Comparison of ENCODE assay signal across 10 cellular contexts in the genomic region with DNA sequence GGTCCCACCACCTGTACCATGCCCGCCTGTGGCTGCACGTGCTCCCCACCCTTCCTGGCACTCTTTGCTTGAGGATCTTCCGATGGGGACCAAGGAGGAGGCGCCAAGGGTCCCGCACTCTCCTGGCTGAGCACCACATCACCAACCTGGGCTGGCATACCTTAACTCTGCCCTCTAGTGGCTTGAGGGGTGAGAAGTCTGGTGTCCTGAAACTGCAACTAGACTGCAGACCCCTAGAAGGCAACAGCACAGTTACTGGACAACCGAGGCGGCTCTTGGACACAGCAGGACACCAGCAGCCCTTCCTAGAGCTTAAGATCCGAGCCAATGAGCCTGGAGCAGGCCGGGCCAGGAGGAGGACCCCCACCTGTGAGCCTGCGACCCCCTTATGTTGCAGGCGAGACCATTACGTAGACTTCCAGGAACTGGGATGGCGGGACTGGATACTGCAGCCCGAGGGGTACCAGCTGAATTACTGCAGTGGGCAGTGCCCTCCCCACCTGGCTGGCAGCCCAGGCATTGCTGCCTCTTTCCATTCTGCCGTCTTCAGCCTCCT. TPM values are rescaled to one million over a fixed set of nuclear protein-coding genes. Genes with fewer than 3 reads are reported as not detected.
DNase-seq lines count a peak whose midpoint lies in the region; ATAC-seq, FAIRE-seq and TF ChIP-seq lines count a peak whose summit lies in the region.
"Had no signal": no experiment of that assay in that cellular context is flagged by ENCODE, and none has a peak within 500 bp of the region (broad histone marks: within the 10 kb centered on the region; RNA-seq: fewer than 3 reads in every experiment).

No MANE protein-coding gene starts in this region.

- peak; percentile 77 for FAIRE-seq in K562 (lab: Jason Lieb, UNC)

- BruUV-seq in K562 (replicated peaks; lab: Mats Ljungman, UMichigan): no TSS peak

- peak overlapping the region; percentile 92 for H2AFZ ChIP-seq in K562 (ENCODE audit: low read depth, low read length)

- peaks cover 52% of the 10 kb centered on the region for H3K4me1 Mint-ChIP-seq in activated CD4-positive, alpha-beta T cell treated with anti-CD3 and anti-CD28 coated beads for 36 hours

- H3K36me3 Mint-ChIP-seq in activated CD4-positive, alpha-beta T cell treated with anti-CD3 and anti-CD28 coated beads for 36 hours (ENCODE audit: low read depth): no peaks in the 10 kb centered on the region

- peak overlapping the region; percentile 91 for H3K4me2 ChIP-seq in K562 (ENCODE audit: insufficient read depth, low read length)

- H3K9me3 ChIP-seq in Peyer's patch: no peaks in the 10 kb centered on the region
- no peaks in the 10 kb centered on the region for H3K9me3 ChIP-seq in K562 (replicated peaks; ENCODE audit: control insufficient read depth, insufficient read depth, low read depth, low read length)
- H3K9me3 ChIP-seq in right lobe of liver: no peaks in the 10 kb centered on the region

- no peaks in the 10 kb centered on the region for H3K9me3 Mint-ChIP-seq in activated CD4-positive, alpha-beta T cell treated with anti-CD3 and anti-CD28 coated beads for 36 hours (ENCODE audit: low read depth)
- H3K9me3 Mint-ChIP-seq: dendritic cell treated with granulocyte-macrophage colony-stimulating factor and Interleukin-4, amounts not matched to agents 40 ng/mL and 50 ng/mL, for 4 days had no signal

- H3K27ac ChIP-seq in Peyer's patch: no peak overlapping the region
- H3K27ac ChIP-seq in K562 (ENCODE audit: extremely low read depth, low read depth, low read length): peak overlapping the region; percentile 74; the same call in 2 of the 3 replicates
- peak overlapping the region; percentile 69 to 87 (median 85) for H3K27ac ChIP-seq in right lobe of liver

- TF ChIP-seq CTCF in Peyer's patch (IDR thresholded peaks at IDR 0.05): peak in 5 of 6 experiments; percentile 37 to 61 (median 50)
- peak; percentile 81 to 92 (median 88) for TF ChIP-seq CTCF in K562 (IDR thresholded peaks at IDR 0.05 in 2 of 3, conservative IDR thresholded peaks at IDR 0.05 in 1 of 3; ENCODE audit: insufficient read depth in 2 of 3, low read depth in 1 of 3, low read length in 3 of 3)
- peak; percentile 43 to 67 (median 56) for TF ChIP-seq CTCF in right lobe of liver (IDR thresholded peaks at IDR 0.05)

- H4K20me1 ChIP-seq in K562 (replicated peaks; ENCODE audit: control insufficient read depth, insufficient read depth, low read length): no peaks in the 10 kb centered on the region

- no peaks in the 10 kb centered on the region for H3K27me3 ChIP-seq in Peyer's patch
- no peaks in the 10 kb centered on the region for H3K27me3 ChIP-seq in K562 (ENCODE audit: control insufficient read depth in 2 of 2, insufficient read depth in 2 of 2, low read length in 2 of 2)
- no peaks in the 10 kb centered on the region for H3K27me3 ChIP-seq in right lobe of liver

- peak; percentile 74 for DNase-seq in activated CD4-positive, alpha-beta T cell treated with anti-CD3 and anti-CD28 coated beads for 36 hours
- DNase-seq in activated CD4-positive, alpha-beta T cell treated with anti-CD3 and anti-CD28 coated beads for 1 hour: no peak
- DNase-seq in Peyer's patch (peak in 2 of 3 donors; percentile 56 to 68), K562 (ENCODE audit: extremely low read depth in 1 of 4, low spot score in 3 of 4) (peak in 3 of 4 experiments; percentile 37 to 75 (median 47)), right lobe of liver (peak in 1 of 3 donors; percentile 41), 8988T (no peak)

- peaks cover 4% of the 10 kb centered on the region for H3K27me3 Mint-ChIP-seq in activated CD4-positive, alpha-beta T cell treated with anti-CD3 and anti-CD28 coated beads for 36 hours

- peak overlapping the region; percentile 66 for H3K27ac Mint-ChIP-seq in activated CD4-positive, alpha-beta T cell treated with anti-CD3 and anti-CD28 coated beads for 36 hours
- H3K27ac Mint-ChIP-seq: dendritic cell treated with granulocyte-macrophage colony-stimulating factor and Interleukin-4, amounts not matched to agents 40 ng/mL and 50 ng/mL, for 4 days had no signal

- in situ Hi-C loops in K562 (cut with MboI): no loop called here

- H3K4me3 ChIP-seq in Peyer's patch (peak overlapping the region in 1 of 4 donors; percentile 18), K562 (peak overlapping the region; percentile 62; the same call in 1 of the 2 replicates), right lobe of liver (peak overlapping the region; percentile 64 to 77 (median 66))

- CTCF ChIA-PET in activated CD4-positive, alpha-beta T cell treated with anti-CD3 and anti-CD28 coated beads for 36 hours (lab: Charles Lee): interaction anchor here (0.5 to 2.7 kb wide), 25 partner anchors 9 to 229 kb away, joined by 3 to 13 read pairs (median 4); partner anchors contain the start of gene ARHGAP9
- CTCF ChIA-PET in K562 (lab: Yijun Ruan, JAX; ENCODE audit: low intra/inter-chr PET ratio): interaction anchor here (0.6 to 0.9 kb wide), 2 partner anchors 58 to 242 kb away, joined by 4 to 5 read pairs; no protein-coding TSS in a partner anchor

- TF ChIP-seq POLR2A in Peyer's patch (IDR thresholded peaks at IDR 0.05): no peak
- TF ChIP-seq POLR2A in K562 (conservative IDR thresholded peaks at IDR 0.05): no peak
- no peak for TF ChIP-seq POLR2A in right lobe of liver (IDR thresholded peaks at IDR 0.05)

- TF ChIP-seq RAD21 in K562 (CRISPR knock-in tag; conservative IDR thresholded peaks at IDR 0.05 in 1 of 2, IDR thresholded peaks at IDR 0.05 in 1 of 2): peak; percentile 28 to 36; a peak in 3 of 4 replicates

- peaks cover 8 to 33% (median 9%) of the 10 kb centered on the region in 4 donors for H3K4me1 ChIP-seq in Peyer's patch
- H3K4me1 ChIP-seq in K562 (replicated peaks in 1 of 2; ENCODE audit: control insufficient read depth in 2 of 2, insufficient read depth in 2 of 2, low read length in 2 of 2): peaks cover 53 to 56% of the 10 kb centered on the region in 2 experiments
- peaks cover 0 to 65% (median 15%) of the 10 kb centered on the region in 4 donors for H3K4me1 ChIP-seq in right lobe of liver

- H3K36me3 ChIP-seq in Peyer's patch (no peaks in the 10 kb centered on the region), K562 (ENCODE audit: control insufficient read depth, insufficient read depth, low read length) (no peaks in the 10 kb centered on the region), right lobe of liver (no peaks in the 10 kb centered on the region)

- ATAC-seq in activated CD4-positive, alpha-beta T cell treated with anti-CD3 and anti-CD28 coated beads for 36 hours: peak; percentile 34
- ATAC-seq in HG03280 (IDR thresholded peaks at IDR 0.05; ENCODE audit: unreplicated experiment): peak; percentile 36
- ATAC-seq in K562: peak; percentile 39
- ATAC-seq in right lobe of liver: peak in 3 of 4 donors; percentile 2 to 18 (median 5)
- ATAC-seq in GM21515 (IDR thresholded peaks at IDR 0.05; ENCODE audit: unreplicated experiment): no peak

- WGBS in K562 (ENCODE audit: insufficient coverage, low coverage, missing lambda C conversion rate): 28% methylated on average over 13 of the region's 15 CpGs
- 4% methylated on average over 6 of the region's 15 CpGs for WGBS in right lobe of liver (ENCODE audit: insufficient coverage, low coverage, low lambda C conversion rate, missing lambda C conversion rate)

- intact Hi-C loops in activated CD4-positive, alpha-beta T cell treated with anti-CD3 and anti-CD28 coated beads for 36 hours (cut with DNase I, micrococcal nuclease): loop anchor here in 1 of 2 experiments (5.0 kb wide), 1 partner anchor 166 kb away; no protein-coding TSS in a partner anchor
- intact Hi-C loops in K562 (cut with micrococcal nuclease): loop anchor here (5.0 kb wide), 1 partner anchor 236 kb away; the partner anchor contains the start of gene OS9
- intact Hi-C loops in right lobe of liver (cut with DNase I): no loop called here

- POLR2A ChIA-PET in activated CD4-positive, alpha-beta T cell treated with anti-CD3 and anti-CD28 coated beads for 36 hours (lab: Charles Lee): interaction anchor here (0.6 to 0.7 kb wide), 2 partner anchors 91 to 703 kb away, joined by 3 to 10 read pairs; no protein-coding TSS in a partner anchor
- POLR2A ChIA-PET in K562 (lab: Yijun Ruan, JAX): interaction anchor here (0.5 to 2.4 kb wide), 15 partner anchors 10 to 214 kb away, joined by 3 to 9 read pairs (median 5); no protein-coding TSS in a partner anchor

- peaks cover 20% of the 10 kb centered on the region; the same call in 2 of the 3 replicates for H3K79me2 ChIP-seq in K562 (ENCODE audit: control insufficient read depth, insufficient read depth, low read length)

- peak overlapping the region; percentile 69 for H3K4me3 Mint-ChIP-seq in activated CD4-positive, alpha-beta T cell treated with anti-CD3 and anti-CD28 coated beads for 36 hours
- H3K4me3 Mint-ChIP-seq: dendritic cell treated with granulocyte-macrophage colony-stimulating factor and Interleukin-4, amounts not matched to agents 40 ng/mL and 50 ng/mL, for 4 days had no signal

- H3K9me1 ChIP-seq in K562 (ENCODE audit: control insufficient read depth, insufficient read depth, low read length): no peaks in the 10 kb centered on the region

- no peak for TF ChIP-seq EP300 in K562 (IDR thresholded peaks at IDR 0.05; ENCODE audit: low read length)

- peak overlapping the region; percentile 78 to 87 for H3K9ac ChIP-seq in K562 (ENCODE audit: insufficient read depth in 1 of 2, low read depth in 2 of 2, low read length in 2 of 2)

RNA-seq across cellular contexts. Expression of gene INHBE, which starts 1.1 kb away (rescaled TPM):
- total RNA-seq in activated CD4-positive, alpha-beta T cell treated with anti-CD3 and anti-CD28 coated beads for 36 hours: 1 to 10 TPM; 1.2 to 1.5 TPM
- total RNA-seq in Peyer's patch (not detected), K562 (2014; rRNA removed) (8.2 and 12.2 TPM in 2 replicates), K562 (2014; rRNA removed; fragmentation: Illumina TruSeq; extraction: Trizol) (5.6 and 7.3 TPM in 2 replicates), K562 (2015; rRNA removed; fragmentation: Illumina TruSeq; extraction: Trizol) (0.94 and 1.2 TPM in 2 replicates), K562 (2021) (8.6 and 9.4 TPM in 2 replicates), right lobe of liver (100 to 1,000 TPM in 4 of 6 experiments, 10 to 100 TPM in 2; 17.4 to 302 (median 150) TPM)
- 6.1 and 10.9 TPM in 2 replicates for total RNA-seq in K562 (2011; cell fraction: chromatin; rRNA removed; ENCODE audit: low replicate concordance)
- total RNA-seq in K562 (2011; cell fraction: nucleolus; rRNA removed): 23.7 and 26.8 TPM in 2 replicates
- 12.3 and 17.1 TPM in 2 replicates for total RNA-seq in K562 (2011; cell fraction: nucleoplasm; rRNA removed)
- polyA plus RNA-seq in K562 (2011; rRNA removed) (1.7 and 4.7 TPM in 2 replicates), K562 (2014; fragmentation: Illumina TruSeq; extraction: Trizol) (9.1 and 11.1 TPM in 2 replicates), K562 (2014; fragmentation: Nextera tagmentation; extraction: Ambion mirVana) (1 to 10 TPM; 1.9 TPM), K562 (2014; rRNA removed) (8.5 and 9.9 TPM in 2 replicates)
- polyA plus RNA-seq in K562 (2011; cell fraction: cytosol; rRNA removed): 4.7 and 6.2 TPM in 2 replicates
- polyA plus RNA-seq in K562 (2011; cell fraction: nucleus; rRNA removed): 1.1 and 2.3 TPM in 2 replicates
- 4.7 and 106 TPM in 2 replicates for polyA plus RNA-seq in K562 (2012)
- 1.7 and 3.4 TPM in 2 replicates for polyA minus RNA-seq in K562 (2011; rRNA and poly(A)+ RNA removed)
- 0.67 and 3.6 TPM in 2 replicates for polyA minus RNA-seq in K562 (2011; cell fraction: cytosol; rRNA and poly(A)+ RNA removed)
- polyA minus RNA-seq in K562 (2011; cell fraction: nucleus; rRNA and poly(A)+ RNA removed): 1.2 and 2.7 TPM in 2 replicates
- total RNA-seq: urinary bladder had no signal

RNA-seq across cellular contexts. Expression of gene GLI1, which starts 3.4 kb away (rescaled TPM):
- total RNA-seq in activated CD4-positive, alpha-beta T cell treated with anti-CD3 and anti-CD28 coated beads for 36 hours: under 1 TPM; 0.40 to 0.73 TPM
- total RNA-seq in Peyer's patch: 1 to 10 TPM in 2 of 4 donors, under 1 TPM in 2; 0.67 to 2.1 (median 1.3) TPM
- total RNA-seq in K562 (2011; cell fraction: chromatin; rRNA removed; ENCODE audit: low replicate concordance): 1.4 and 2.9 TPM in 2 replicates
- total RNA-seq in K562 (2011; cell fraction: nucleolus; rRNA removed): 1.0 and 1.3 TPM in 2 replicates
- 2.0 and 2.7 TPM in 2 replicates for total RNA-seq in K562 (2011; cell fraction: nucleoplasm; rRNA removed)
- total RNA-seq in K562 (2014; rRNA removed): 0.33 and 0.41 TPM in 2 replicates
- total RNA-seq in K562 (2014; rRNA removed; fragmentation: Illumina TruSeq; extraction: Trizol): 0.76 and 0.80 TPM in 2 replicates
- 0.30 and 2.2 TPM in 2 replicates for total RNA-seq in K562 (2015; rRNA removed; fragmentation: Illumina TruSeq; extraction: Trizol)
- total RNA-seq in K562 (2021): 2.1 and 3.7 TPM in 2 replicates
- polyA plus RNA-seq in K562 (2011; rRNA removed): 0.33 and 1.1 TPM in 2 replicates
- 0.63 and 0.64 TPM in 2 replicates for polyA plus RNA-seq in K562 (2011; cell fraction: cytosol; rRNA removed)
- polyA plus RNA-seq in K562 (2011; cell fraction: nucleus; rRNA removed): 2.0 and 3.7 TPM in 2 replicates
- polyA plus RNA-seq in K562 (2012): 2.2 and 3.2 TPM in 2 replicates
- polyA plus RNA-seq in K562 (2014; fragmentation: Illumina TruSeq; extraction: Trizol): 0.61 and 0.80 TPM in 2 replicates
- polyA plus RNA-seq in K562 (2014; fragmentation: Nextera tagmentation; extraction: Ambion mirVana): under 1 TPM; 0.24 to 0.31 TPM
- polyA plus RNA-seq in K562 (2014; rRNA removed): 0.51 and 0.64 TPM in 2 replicates
- 0.36 and 0.81 TPM in 2 replicates for polyA minus RNA-seq in K562 (2011; rRNA and poly(A)+ RNA removed)
- not detected in 2 replicates for polyA minus RNA-seq in K562 (2011; cell fraction: cytosol; rRNA and poly(A)+ RNA removed)
- polyA minus RNA-seq in K562 (2011; cell fraction: nucleus; rRNA and poly(A)+ RNA removed): 0.33 and 0.81 TPM in 2 replicates
- under 1 TPM; 0.16 to 0.74 (median 0.55) TPM for total RNA-seq in right lobe of liver

RNA-seq across cellular contexts. Expression of gene INHBC, which starts 21.6 kb away (rescaled TPM):
- not detected for total RNA-seq in activated CD4-positive, alpha-beta T cell treated with anti-CD3 and anti-CD28 coated beads for 36 hours
- not detected for total RNA-seq in Peyer's patch
- total RNA-seq in K562 (2011; cell fraction: chromatin; rRNA removed; ENCODE audit: low replicate concordance): 0.19 TPM in 1 of 2 replicates, not detected in the other
- total RNA-seq in K562 (2011; cell fraction: nucleolus; rRNA removed): 0.26 and 0.33 TPM in 2 replicates
- 0.31 and 0.44 TPM in 2 replicates for total RNA-seq in K562 (2011; cell fraction: nucleoplasm; rRNA removed)
- total RNA-seq in K562 (2014; rRNA removed): not detected in 2 replicates
- not detected in 2 replicates for total RNA-seq in K562 (2014; rRNA removed; fragmentation: Illumina TruSeq; extraction: Trizol)
- total RNA-seq in K562 (2015; rRNA removed; fragmentation: Illumina TruSeq; extraction: Trizol): 0.07 TPM in 1 of 2 replicates, not detected in the other
- total RNA-seq in K562 (2021): 0.07 TPM in 1 of 2 replicates, not detected in the other
- 0.04 and 0.15 TPM in 2 replicates for polyA plus RNA-seq in K562 (2011; rRNA removed)
- 0.19 and 0.34 TPM in 2 replicates for polyA plus RNA-seq in K562 (2011; cell fraction: cytosol; rRNA removed)
- polyA plus RNA-seq in K562 (2011; cell fraction: nucleus; rRNA removed): 0.13 TPM in 1 of 2 replicates, not detected in the other
- 0.18 and 1.1 TPM in 2 replicates for polyA plus RNA-seq in K562 (2012)
- not detected in 2 replicates for polyA plus RNA-seq in K562 (2014; fragmentation: Illumina TruSeq; extraction: Trizol)
- polyA plus RNA-seq in K562 (2014; fragmentation: Nextera tagmentation; extraction: Ambion mirVana): under 1 TPM in 1 of 2 experiments, not detected in 1; 0.17 TPM
- polyA plus RNA-seq in K562 (2014; rRNA removed): 0.24 TPM in 1 of 2 replicates, not detected in the other
- polyA minus RNA-seq in K562 (2011; rRNA and poly(A)+ RNA removed): 0.18 TPM in 1 of 2 replicates, not detected in the other
- polyA minus RNA-seq in K562 (2011; cell fraction: cytosol; rRNA and poly(A)+ RNA removed): not detected in 2 replicates
- polyA minus RNA-seq in K562 (2011; cell fraction: nucleus; rRNA and poly(A)+ RNA removed): 0.27 TPM in 1 of 2 replicates, not detected in the other
- 100 to 1,000 TPM in 1 of 6 experiments, 10 to 100 TPM in 5; 14.7 to 123 (median 63.6) TPM for total RNA-seq in right lobe of liver
- total RNA-seq: urinary bladder had no signal

RNA-seq across cellular contexts. Expression of gene ARHGAP9, which starts 23.4 kb away (rescaled TPM):
- total RNA-seq in activated CD4-positive, alpha-beta T cell treated with anti-CD3 and anti-CD28 coated beads for 36 hours: 100 to 1,000 TPM in 1 of 2 experiments, 10 to 100 TPM in 1; 77.7 to 101 TPM
- total RNA-seq in Peyer's patch (100 to 1,000 TPM in 1 of 4 donors, 10 to 100 TPM in 3; 16.5 to 220 (median 28.2) TPM), K562 (2014; rRNA removed) (3.8 and 4.6 TPM in 2 replicates), K562 (2014; rRNA removed; fragmentation: Illumina TruSeq; extraction: Trizol) (3.1 and 4.2 TPM in 2 replicates), K562 (2015; rRNA removed; fragmentation: Illumina TruSeq; extraction: Trizol) (5.1 and 5.8 TPM in 2 replicates), K562 (2021) (5.9 and 6.0 TPM in 2 replicates), right lobe of liver (10 to 100 TPM in 1 of 6 experiments, 1 to 10 TPM in 5; 3.5 to 11.0 (median 6.8) TPM)
- 8.4 and 15.8 TPM in 2 replicates for total RNA-seq in K562 (2011; cell fraction: chromatin; rRNA removed; ENCODE audit: low replicate concordance)
- total RNA-seq in K562 (2011; cell fraction: nucleolus; rRNA removed): 5.3 and 7.2 TPM in 2 replicates
- total RNA-seq in K562 (2011; cell fraction: nucleoplasm; rRNA removed): 7.3 and 8.5 TPM in 2 replicates
- polyA plus RNA-seq in K562 (2011; rRNA removed) (6.5 and 22.7 TPM in 2 replicates), K562 (2014; fragmentation: Illumina TruSeq; extraction: Trizol) (5.4 and 6.5 TPM in 2 replicates), K562 (2014; fragmentation: Nextera tagmentation; extraction: Ambion mirVana) (1 to 10 TPM; 1.5 to 2.0 TPM), K562 (2014; rRNA removed) (3.3 and 10.2 TPM in 2 replicates)
- polyA plus RNA-seq in K562 (2011; cell fraction: cytosol; rRNA removed): 7.6 and 14.0 TPM in 2 replicates
- 53.3 and 109 TPM in 2 replicates for polyA plus RNA-seq in K562 (2011; cell fraction: nucleus; rRNA removed)
- polyA plus RNA-seq in K562 (2012): 5.2 and 15.6 TPM in 2 replicates
- polyA minus RNA-seq in K562 (2011; rRNA and poly(A)+ RNA removed): 2.8 and 7.2 TPM in 2 replicates
- 1.5 and 8.5 TPM in 2 replicates for polyA minus RNA-seq in K562 (2011; cell fraction: cytosol; rRNA and poly(A)+ RNA removed)
- 4.3 and 13.0 TPM in 2 replicates for polyA minus RNA-seq in K562 (2011; cell fraction: nucleus; rRNA and poly(A)+ RNA removed)

RNA-seq across cellular contexts. Expression of gene R3HDM2, which starts 25.4 kb away (rescaled TPM):
- total RNA-seq in activated CD4-positive, alpha-beta T cell treated with anti-CD3 and anti-CD28 coated beads for 36 hours: 10 to 100 TPM; 45.9 to 52.5 TPM
- total RNA-seq in Peyer's patch (100 to 1,000 TPM in 1 of 4 donors, 10 to 100 TPM in 3; 23.1 to 145 (median 54.8) TPM), K562 (2014; rRNA removed) (5.0 and 6.7 TPM in 2 replicates), K562 (2014; rRNA removed; fragmentation: Illumina TruSeq; extraction: Trizol) (9.0 and 10.5 TPM in 2 replicates), K562 (2015; rRNA removed; fragmentation: Illumina TruSeq; extraction: Trizol) (6.4 and 9.2 TPM in 2 replicates), K562 (2021) (15.5 and 18.8 TPM in 2 replicates), right lobe of liver (10 to 100 TPM; 25.3 to 48.0 (median 35.9) TPM)
- total RNA-seq in K562 (2011; cell fraction: chromatin; rRNA removed; ENCODE audit: low replicate concordance): 41.6 and 89.7 TPM in 2 replicates
- total RNA-seq in K562 (2011; cell fraction: nucleolus; rRNA removed): 12.8 and 16.2 TPM in 2 replicates
- 23.0 and 33.7 TPM in 2 replicates for total RNA-seq in K562 (2011; cell fraction: nucleoplasm; rRNA removed)
- polyA plus RNA-seq in K562 (2011; rRNA removed) (11.2 and 22.0 TPM in 2 replicates), K562 (2014; fragmentation: Illumina TruSeq; extraction: Trizol) (15.0 and 15.9 TPM in 2 replicates), K562 (2014; fragmentation: Nextera tagmentation; extraction: Ambion mirVana) (1 to 10 TPM; 3.3 to 3.7 TPM), K562 (2014; rRNA removed) (10.6 and 11.0 TPM in 2 replicates)
- polyA plus RNA-seq in K562 (2011; cell fraction: cytosol; rRNA removed): 14.6 and 17.9 TPM in 2 replicates
- 36.7 and 46.9 TPM in 2 replicates for polyA plus RNA-seq in K562 (2011; cell fraction: nucleus; rRNA removed)
- polyA plus RNA-seq in K562 (2012): 11.4 and 26.6 TPM in 2 replicates
- polyA minus RNA-seq in K562 (2011; rRNA and poly(A)+ RNA removed): 12.6 and 16.4 TPM in 2 replicates
- polyA minus RNA-seq in K562 (2011; cell fraction: cytosol; rRNA and poly(A)+ RNA removed): 10.8 and 24.8 TPM in 2 replicates
- 9.3 and 13.4 TPM in 2 replicates for polyA minus RNA-seq in K562 (2011; cell fraction: nucleus; rRNA and poly(A)+ RNA removed)

Comparison
In these comparisons a context has a peak if more than half of its experiments do, and no peak if none do; other contexts are left out.
1. DNase-seq: peak in activated CD4-positive, alpha-beta T cell treated with anti-CD3 and anti-CD28 coated beads for 36 hours (single experiment), Peyer's patch (2 of 3) and K562 (3 of 4); none in activated CD4-positive, alpha-beta T cell treated with anti-CD3 and anti-CD28 coated beads for 1 hour (single experiment) and 8988T (single experiment).
2. H3K27ac ChIP-seq: peak in K562 (single experiment) and right lobe of liver (3 of 3); none in Peyer's patch (0 of 4).
3. RNA of gene INHBC, which starts 21.6 kb away (total RNA-seq): 14.7 to 123 TPM in right lobe of liver; 0.07 to 0.44 TPM in K562, not detected in activated CD4-positive, alpha-beta T cell treated with anti-CD3 and anti-CD28 coated beads for 36 hours and not detected in Peyer's patch; every median in the first group is over 10 times any median in the second.
4. Peak in every context shown above with its lines, with median percentiles within 50 percentile points of each other: CTCF ChIP-seq.